ENCODE assay signal across 10 cellular contexts in the genomic region with DNA sequence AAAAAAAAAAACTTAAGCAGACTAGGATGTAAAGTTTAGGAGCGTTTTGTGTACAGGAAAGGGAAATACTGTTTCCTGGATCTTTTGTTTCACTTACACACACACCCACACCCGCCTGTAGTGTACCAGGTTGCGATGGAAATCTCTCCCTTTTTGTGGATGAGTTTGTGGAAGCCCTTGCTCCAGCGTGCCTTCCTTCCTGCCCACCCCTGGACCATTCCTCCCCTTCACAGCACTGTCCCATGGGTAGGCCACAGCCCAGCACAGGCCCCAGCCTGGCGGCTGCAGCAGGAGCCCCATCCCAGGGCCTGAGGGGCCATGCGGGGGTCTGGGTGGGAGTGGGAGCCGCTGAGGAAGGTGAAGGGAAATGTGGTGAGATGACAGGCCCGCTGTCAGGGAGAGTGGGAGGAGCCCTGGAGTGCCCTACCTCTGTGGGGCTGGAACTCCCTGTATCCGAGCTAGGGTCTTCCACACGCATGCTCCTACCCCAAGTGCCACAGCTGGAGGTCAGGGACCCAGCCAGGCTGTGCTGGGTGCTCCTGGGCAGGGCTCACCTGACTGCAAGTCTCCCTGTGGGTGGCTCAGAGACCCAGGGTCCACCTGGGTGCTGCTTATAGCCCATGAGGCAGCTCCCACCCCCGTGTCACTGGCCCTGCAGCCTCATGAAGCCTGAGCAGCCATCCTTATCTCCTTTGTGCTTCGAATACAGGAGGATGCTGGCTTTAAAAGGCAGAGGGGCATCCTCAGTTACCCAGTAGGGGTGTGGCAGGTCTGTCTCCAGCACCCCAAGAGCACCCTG. TPM values are rescaled to one million over a fixed set of nuclear protein-coding genes. Genes with fewer than 3 reads are reported as not detected.
A peak's percentile ranks its signal among the peaks of the same experiment; 100 is the strongest.
DNase-seq lines count a peak whose midpoint lies in the region; ATAC-seq and TF ChIP-seq lines count a peak whose summit lies in the region.
"Not testable (repeated sequence)": the region's sequence is repeated elsewhere in the genome, so short reads cannot be mapped to it uniquely, and the experiment has no call there.
"Had no signal": no experiment of that assay in that cellular context is flagged by ENCODE, and none has a peak within 500 bp of the region (broad histone marks: within the 10 kb centered on the region; RNA-seq: fewer than 3 reads in every experiment).

No MANE protein-coding gene starts in this region.

- peak overlapping the region; percentile 31 for H3K14ac ChIP-seq in neuronal stem cell (ENCODE audit: low read length)

- not testable (repeated sequence) for H2AFZ ChIP-seq in GM23248
- peak overlapping the region; percentile 64 for H2AFZ ChIP-seq in neuronal stem cell (ENCODE audit: low read length)

- not testable (repeated sequence) for H3K36me3 ChIP-seq in GM23248 (ENCODE audit: low read depth); Panc1 (ENCODE audit: control insufficient read depth, insufficient read depth, low read length); esophagus muscularis mucosa; left lung; neuronal stem cell (replicated peaks in 1 of 2; ENCODE audit: control insufficient read depth in 2 of 2, insufficient read depth in 2 of 2, low read length in 2 of 2); aorta (ENCODE audit: control insufficient read depth in 1 of 2, insufficient read depth in 2 of 2, low read length in 1 of 2)

- POLR2A ChIA-PET in Panc1 (lab: Charles Lee), result not testable (repeated sequence)

- H3K79me1 ChIP-seq in neuronal stem cell (ENCODE audit: low read depth, low read length), result not testable (repeated sequence)

- TF ChIP-seq EP300 in esophagus muscularis mucosa (IDR thresholded peaks at IDR 0.05), result not testable (repeated sequence)

- not testable (repeated sequence) for H3K9me2 ChIP-seq in GM23248 (ENCODE audit: insufficient read depth)

- not testable (repeated sequence) for H3K36me3 Mint-ChIP-seq in brain; stimulated activated effector memory CD8-positive, alpha-beta T cell treated with anti-CD3 and anti-CD28 coated beads, Interleukin-12 subunit alpha, Interleukin-12 subunit beta, amount 100 ng/mL, for 72 hours

- not testable (repeated sequence) for TF ChIP-seq CTCF in Panc1 (IDR thresholded peaks at IDR 0.05); brain (conservative IDR thresholded peaks at IDR 0.05); esophagus muscularis mucosa (IDR thresholded peaks at IDR 0.05); left lung (IDR thresholded peaks at IDR 0.05)

- not testable (repeated sequence) for H3K9me3 ChIP-seq in GM23248 (ENCODE audit: low read depth); Panc1 (ENCODE audit: control insufficient read depth, insufficient read depth, low read depth, low read length); esophagus muscularis mucosa; left lung; neuronal stem cell (replicated peaks in 1 of 2; ENCODE audit: control insufficient read depth in 2 of 2, insufficient read depth in 1 of 2, low read depth in 1 of 2, low read length in 2 of 2); aorta (ENCODE audit: control insufficient read depth, low read length)

- CTCF ChIA-PET in Panc1 (lab: Charles Lee), result not testable (repeated sequence)

- H2BK12ac ChIP-seq in neuronal stem cell (ENCODE audit: low read length), result not testable (repeated sequence)

- H2AK5ac ChIP-seq in neuronal stem cell (ENCODE audit: low read depth, low read length), result not testable (repeated sequence)

- H3K4me1 Mint-ChIP-seq in brain, result peaks cover 18% of the 10 kb centered on the region
- H3K4me1 Mint-ChIP-seq in stimulated activated effector memory CD8-positive, alpha-beta T cell treated with anti-CD3 and anti-CD28 coated beads, Interleukin-12 subunit alpha, Interleukin-12 subunit beta, amount 100 ng/mL, for 72 hours, result not testable (repeated sequence)

- not testable (repeated sequence) for H2BK120ac ChIP-seq in neuronal stem cell (ENCODE audit: low read depth, low read length)

- not testable (repeated sequence) for H4K20me1 ChIP-seq in GM23248 (ENCODE audit: insufficient read depth)

- not testable (repeated sequence) for H4K91ac ChIP-seq in neuronal stem cell (ENCODE audit: low read depth, low read length, poor library complexity)

- H3K18ac ChIP-seq in neuronal stem cell (ENCODE audit: low read length), result peak overlapping the region; percentile 71

- H3K27ac Mint-ChIP-seq in brain, result peak overlapping the region; percentile 60 to 93 (median 81)
- H3K27ac Mint-ChIP-seq in stimulated activated effector memory CD8-positive, alpha-beta T cell treated with anti-CD3 and anti-CD28 coated beads, Interleukin-12 subunit alpha, Interleukin-12 subunit beta, amount 100 ng/mL, for 72 hours, result not testable (repeated sequence)

- intact Hi-C loops in Panc1 (cut with micrococcal nuclease; ENCODE audit: unreplicated experiment); esophagus muscularis mucosa (cut with DNase I); left lung (cut with DNase I); aorta (cut with DNase I): not testable (repeated sequence)

- not testable (repeated sequence) for H2BK15ac ChIP-seq in neuronal stem cell (ENCODE audit: low read length)

- H3K27me3 Mint-ChIP-seq in brain, result not testable (repeated sequence)

- not testable (repeated sequence) for TF ChIP-seq POLR2A in esophagus muscularis mucosa (IDR thresholded peaks at IDR 0.05; ENCODE audit: low read depth)

- not testable (repeated sequence) for H3K4ac ChIP-seq in neuronal stem cell (ENCODE audit: low read length)

- not testable (repeated sequence) for H4K8ac ChIP-seq in neuronal stem cell (ENCODE audit: low read depth, low read length)

- H3K4me2 ChIP-seq in GM23248 (ENCODE audit: unreplicated experiment), result peak overlapping the region; percentile 32
- not testable (repeated sequence) for H3K4me2 ChIP-seq in neuronal stem cell (ENCODE audit: insufficient read depth, low read length, poor library complexity, severe bottlenecking)

- H3K27me3 ChIP-seq in GM23248 (replicated peaks; ENCODE audit: insufficient read depth); Panc1 (ENCODE audit: control insufficient read depth, insufficient read depth, low read length); left lung; neuronal stem cell (ENCODE audit: control insufficient read depth in 3 of 3, insufficient read depth in 3 of 3, low read depth in 1 of 3, low read length in 3 of 3); aorta (ENCODE audit: control insufficient read depth in 1 of 2, insufficient read depth in 2 of 2, low read length in 1 of 2): not testable (repeated sequence)
- H3K27me3 ChIP-seq in esophagus muscularis mucosa, result peaks cover 0 to 22% (median 0%) of the 10 kb centered on the region in 4 donors

- WGBS in GM23248 (ENCODE audit: low coverage in 1 of 2, low lambda C conversion rate in 2 of 2, missing lambda C conversion rate in 2 of 2), 2 experiments, result 81 to 82% methylated on average over 12 of the region's 12 CpGs
- 73% methylated on average over 12 of the region's 12 CpGs for WGBS in esophagus muscularis mucosa
- no CpG with 5 or more reads among the region's 12 CpGs for WGBS in neuronal stem cell (ENCODE audit: extremely low coverage in 2 of 2, insufficient read length in 2 of 2, insufficient replicate concordance in 1 of 2), 2 donors
- 82 to 85% methylated on average over 10 to 12 of the region's 12 CpGs for WGBS in aorta, 2 donors

- not testable (repeated sequence) for DNase-seq in GM23248; Panc1 (ENCODE audit: low read depth, low spot score); esophagus muscularis mucosa (ENCODE audit: extremely low spot score); left lung; neuronal stem cell (ENCODE audit: low spot score); stimulated activated effector memory CD8-positive, alpha-beta T cell treated with anti-CD3 and anti-CD28 coated beads, Interleukin-12 subunit alpha, Interleukin-12 subunit beta, amount 100 ng/mL, for 72 hours (ENCODE audit: low spot score in 2 of 2)
- peak in 1 of 2 donors; percentile 67 for DNase-seq in aorta

- not testable (repeated sequence) for H3K4me3 ChIP-seq in GM23248; Panc1 (ENCODE audit: low read depth in 2 of 2, low read length in 2 of 2); left lung; neuronal stem cell (ENCODE audit: low read length in 2 of 2); aorta (ENCODE audit: low read length in 2 of 2)
- H3K4me3 ChIP-seq in esophagus muscularis mucosa, result peak overlapping the region in 1 of 4 donors; percentile 23

- not testable (repeated sequence) for H3K9me3 Mint-ChIP-seq in brain; stimulated activated effector memory CD8-positive, alpha-beta T cell treated with anti-CD3 and anti-CD28 coated beads, Interleukin-12 subunit alpha, Interleukin-12 subunit beta, amount 100 ng/mL, for 72 hours

- H3K27ac ChIP-seq in GM23248 (peak overlapping the region; percentile 98), Panc1 (ENCODE audit: low read length) (peak overlapping the region; percentile 94), esophagus muscularis mucosa (replicated peaks in 1 of 4) (peak overlapping the region; percentile 66 to 82 (median 72)), left lung (peak overlapping the region; percentile 77 to 91), aorta (ENCODE audit: low read depth in 1 of 2, low read length in 2 of 2) (peak overlapping the region in 1 of 2 donors; percentile 66)
- H3K27ac ChIP-seq in neuronal stem cell (replicated peaks; ENCODE audit: low read length), result not testable (repeated sequence)

- peak overlapping the region; percentile 55 for H3K23ac ChIP-seq in neuronal stem cell (ENCODE audit: low read depth, low read length, poor library complexity)

- ATAC-seq in Panc1, result peak; percentile 8
- ATAC-seq in left lung, result not testable (repeated sequence)
- peak; percentile 11 for ATAC-seq in stimulated activated effector memory CD8-positive, alpha-beta T cell treated with anti-CD3 and anti-CD28 coated beads, Interleukin-12 subunit alpha, Interleukin-12 subunit beta, amount 100 ng/mL, for 72 hours
- peak; percentile 37 for ATAC-seq in aorta (ENCODE audit: low FRiP score)

- in situ Hi-C loops in GM23248 (cut with MboI); Panc1 (cut with HindIII; ENCODE audit: low pct_unique_long_range_greater_than_20kb, low sequenced_read_pairs): not testable (repeated sequence)

- H3K4me1 ChIP-seq in GM23248 (ENCODE audit: insufficient read depth) (peaks cover 36% of the 10 kb centered on the region), Panc1 (ENCODE audit: control insufficient read depth, insufficient read depth, low read length) (peaks cover 75% of the 10 kb centered on the region), esophagus muscularis mucosa (peaks cover 26 to 43% (median 37%) of the 10 kb centered on the region in 4 donors), left lung (peaks cover 26 to 46% of the 10 kb centered on the region in 2 donors), aorta (ENCODE audit: control insufficient read depth in 1 of 2, insufficient read depth in 2 of 2, low read length in 2 of 2) (peaks cover 3 to 19% of the 10 kb centered on the region in 2 donors)
- not testable (repeated sequence) for H3K4me1 ChIP-seq in neuronal stem cell (ENCODE audit: control insufficient read depth in 2 of 2, insufficient read depth in 1 of 2, low read depth in 1 of 2, low read length in 2 of 2)

- H3K9ac ChIP-seq in GM23248, result peak overlapping the region; percentile 85
- H3K9ac ChIP-seq in neuronal stem cell (ENCODE audit: low read depth, low read length, poor library complexity), result not testable (repeated sequence)

- not testable (repeated sequence) for H3K79me2 ChIP-seq in GM23248 (ENCODE audit: insufficient read depth)

- not testable (repeated sequence) for H2BK5ac ChIP-seq in neuronal stem cell (ENCODE audit: low read length)

- H3F3A ChIP-seq in GM23248 (ENCODE audit: insufficient read depth), result peaks cover 26% of the 10 kb centered on the region

- BruUV-seq in Panc1 (replicated peaks; lab: Mats Ljungman, UMichigan), result not testable (repeated sequence)

- H3K4me3 Mint-ChIP-seq in brain; stimulated activated effector memory CD8-positive, alpha-beta T cell treated with anti-CD3 and anti-CD28 coated beads, Interleukin-12 subunit alpha, Interleukin-12 subunit beta, amount 100 ng/mL, for 72 hours: not testable (repeated sequence)

RNA-seq across cellular contexts. Expression of a gene that starts 14.9 kb away (rescaled TPM):
- 42.1 and 43.7 TPM in 2 replicates for total RNA-seq in GM23248 (2014; rRNA removed; shearing (Covaris generic))
- polyA plus RNA-seq in GM23248 (2016; fragmentation: Nextera tagmentation; extraction: Ambion mirVana) (61.6 and 68.5 TPM in 2 replicates), brain (ENCODE audit: insufficient read depth, low read depth, low replicate concordance) (1.9 TPM), aorta (10 to 100 TPM in 1 of 2 donors, 1 to 10 TPM in 1; 6.2 to 19.8 TPM)
- total RNA-seq in Panc1 (2021; ENCODE audit: unreplicated experiment) (159 TPM), esophagus muscularis mucosa (10 to 100 TPM in 3 of 4 donors, 1 to 10 TPM in 1; 5.0 to 20.4 (median 18.1) TPM), left lung (100 to 1,000 TPM; 105 to 288 TPM), aorta (10 to 100 TPM; 21.7 to 32.8 TPM)
- polyA plus RNA-seq in Panc1 (2012; ENCODE audit: insufficient read length), result 224 TPM
- polyA plus RNA-seq in neuronal stem cell (2013, experiment 1 of 2), result 2.7 TPM
- 3.0 TPM for polyA plus RNA-seq in neuronal stem cell (2013, experiment 2 of 2)
- total RNA-seq: activated CD8-positive, alpha-beta T cell treated with anti-CD3 and anti-CD28 coated beads for 36 hours; activated naive CD4-positive, alpha-beta T cell treated with anti-CD3 and anti-CD28 coated beads, Interleukin-2, amount 50 U/mL, for 72 hours had no signal
